ENCODE assay signal across 8 cellular contexts in the genomic region with DNA sequence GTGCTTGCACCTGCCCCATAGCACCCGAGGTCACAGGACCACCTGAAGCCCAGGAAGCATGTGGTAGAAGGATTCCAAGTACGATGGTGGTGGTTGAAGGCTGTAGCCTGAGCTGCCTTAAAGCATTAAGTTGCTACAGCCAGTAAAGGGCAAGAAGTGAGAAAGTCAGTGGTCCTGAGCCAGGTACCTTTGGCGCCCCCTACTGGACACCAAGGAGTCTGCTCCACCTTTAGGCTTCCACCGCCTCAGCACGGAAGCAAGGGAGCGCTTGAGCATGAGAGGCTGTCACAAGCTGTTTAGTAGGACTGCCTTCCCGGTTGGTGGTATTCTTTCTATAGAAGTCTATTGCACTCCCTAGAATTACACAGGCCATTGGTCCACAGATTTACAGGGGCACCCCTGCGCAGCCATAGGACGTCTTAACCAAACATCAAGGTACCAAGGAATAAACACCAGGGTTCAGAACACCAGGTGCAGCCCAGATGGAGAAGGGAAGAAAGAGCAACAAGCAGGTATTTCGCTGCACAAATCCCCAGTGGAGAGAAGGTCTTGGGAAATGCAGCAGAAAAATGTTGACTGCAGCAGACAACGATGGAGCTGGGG. TPM values are rescaled to one million over a fixed set of nuclear protein-coding genes. Genes with fewer than 3 reads are reported as not detected.
DNase-seq lines count a peak whose midpoint lies in the region; ATAC-seq and TF ChIP-seq lines count a peak whose summit lies in the region.

No MANE protein-coding gene starts in this region.

- no peak overlapping the region for H3K27ac ChIP-seq in Peyer's patch

- H3K9me3 ChIP-seq in Peyer's patch: no peaks in the 10 kb centered on the region

- TF ChIP-seq CTCF in Peyer's patch (IDR thresholded peaks at IDR 0.05): peak; percentile 10 to 67 (median 52)

- peak; percentile 92 for DNase-seq in ELF-1 (ENCODE audit: low read depth, low spot score)
- DNase-seq in HT1080 (ENCODE audit: low read depth): peak; percentile 30
- peak in 2 of 3 donors; percentile 23 to 64 for DNase-seq in Peyer's patch
- DNase-seq in activated naive CD4-positive, alpha-beta T cell (lab: John Stamatoyannopoulos, UW): peak; percentile 3 to 28 (median 14)
- peak; percentile 31 to 91 (median 78) for DNase-seq in head of caudate nucleus
- DNase-seq in renal cortical epithelial cell (ENCODE audit: low read depth): peak; percentile 29

- ATAC-seq in HG03432 (IDR thresholded peaks at IDR 0.05; ENCODE audit: unreplicated experiment) (no peak), GM21717 (IDR thresholded peaks at IDR 0.05; ENCODE audit: unreplicated experiment) (no peak)

- H3K4me1 ChIP-seq in Peyer's patch: peaks cover 0 to 21% (median 0%) of the 10 kb centered on the region in 4 donors

- H3K27me3 ChIP-seq in Peyer's patch: peaks cover 0 to 22% of the 10 kb centered on the region in 2 donors

- intact Hi-C loops in head of caudate nucleus (cut with DNase I): no loop called here

- no peaks in the 10 kb centered on the region for H3K36me3 ChIP-seq in Peyer's patch

- no peak overlapping the region for H3K4me3 ChIP-seq in Peyer's patch

- no peak for TF ChIP-seq POLR2A in Peyer's patch (IDR thresholded peaks at IDR 0.05)

RNA-seq across cellular contexts. Expression of a gene that starts 2.2 kb away (rescaled TPM):
- total RNA-seq in HT1080 (2014; rRNA removed; shearing (Covaris generic)): not detected in 2 replicates
- polyA plus RNA-seq in HT1080 (2015; cell fraction: cytosol; rRNA removed): not detected in 2 replicates
- not detected in 2 replicates for polyA plus RNA-seq in HT1080 (2015; cell fraction: nucleus; rRNA removed)
- total RNA-seq in Peyer's patch (under 1 TPM in 1 of 4 donors, not detected in 3; 0.53 TPM), renal cortical epithelial cell (0.17 and 23.9 TPM in 2 replicates)

Comparison
In these comparisons a context has a peak if more than half of its experiments do, and no peak if none do; other contexts are left out.
1. DNase-seq: peak in every context shown above with its lines; median percentile 92 in ELF-1; 78 in head of caudate nucleus; 44 in Peyer's patch; 30 in HT1080; 29 in renal cortical epithelial cell; 14 in activated naive CD4-positive, alpha-beta T cell.